Comparison of ENCODE assay signal across 6 cellular contexts in genomic region chr10:72408201-72408600, GRCh38. TPM values are rescaled to one million over a fixed set of nuclear protein-coding genes. Genes with fewer than 3 reads are reported as not detected.
DNase-seq lines count a peak whose midpoint lies in the region; ATAC-seq, FAIRE-seq and TF ChIP-seq lines count a peak whose summit lies in the region.
"Not testable (repeated sequence)": the region's sequence is repeated elsewhere in the genome, so short reads cannot be mapped to it uniquely, and the experiment has no call there.

No MANE protein-coding gene starts in this region.

- not testable (repeated sequence) for H3K9me3 ChIP-seq in OCI-LY3 (ENCODE audit: insufficient read depth, low read length); HepG2 (ENCODE audit: low read length)

- intact Hi-C loops in activated B cell treated with CpG ODN at 0.5 μM for 24 hours (cut with micrococcal nuclease); HepG2 (cut with micrococcal nuclease; ENCODE audit: unreplicated experiment): not testable (repeated sequence)

- peak overlapping the region; percentile 99 for H3K4me2 ChIP-seq in OCI-LY3 (ENCODE audit: low read length)
- H3K4me2 ChIP-seq in HepG2 (ENCODE audit: low read depth, low read length): not testable (repeated sequence)

- peak overlapping the region; percentile 81 for H3K9ac ChIP-seq in OCI-LY3 (ENCODE audit: low read length)
- H3K9ac ChIP-seq in HepG2 (ENCODE audit: insufficient read depth, low read depth, low read length): not testable (repeated sequence)

- peak overlapping the region; percentile 62 for H3K4me3 ChIP-seq in OCI-LY3 (ENCODE audit: low read length)
- not testable (repeated sequence) for H3K4me3 ChIP-seq in HepG2 (replicated peaks in 1 of 3; ENCODE audit: insufficient read depth in 1 of 3, low read depth in 2 of 3, low read length in 3 of 3)

- BruUV-seq in HepG2 (replicated peaks; lab: Mats Ljungman, UMichigan): not testable (repeated sequence)

- in situ Hi-C loops in HepG2 (cut with HindIII; ENCODE audit: extremely low pct_ligation_motif_present, low pct_unique_long_range_greater_than_20kb): not testable (repeated sequence)

- H3K27ac ChIP-seq in OCI-LY3 (ENCODE audit: low read length): peak overlapping the region; percentile 99
- not testable (repeated sequence) for H3K27ac ChIP-seq in HepG2 (ENCODE audit: extremely low read length, insufficient read depth, low read length)

- peaks cover 40% of the 10 kb centered on the region for H3K4me1 ChIP-seq in OCI-LY3 (ENCODE audit: low read length)
- not testable (repeated sequence) for H3K4me1 ChIP-seq in HepG2 (ENCODE audit: insufficient read depth, low read length)

- H3K27me3 ChIP-seq in OCI-LY3 (ENCODE audit: low read depth, low read length); HepG2 (ENCODE audit: control insufficient read depth in 1 of 2, insufficient read depth in 2 of 2, low read length in 2 of 2): not testable (repeated sequence)

- POLR2A ChIA-PET in activated B cell treated with CpG ODN at 0.5 μM for 24 hours (lab: Charles Lee); HepG2 (lab: Yijun Ruan, JAX): not testable (repeated sequence)

- H3K4me3 Mint-ChIP-seq in activated B cell treated with CpG ODN at 0.5 μM for 24 hours; memory B cell; stimulated activated memory B cell treated with anti-CD40 and anti-IgM and Interleukin-4, amounts not matched to agents 10 μg/mL and 1 μg/mL and 100 μg/mL, for 72 hours: not testable (repeated sequence)

- not testable (repeated sequence) for TF ChIP-seq RAD21 in HepG2 (CRISPR knock-in tag; IDR thresholded peaks at IDR 0.05)

- not testable (repeated sequence) for H3K79me2 ChIP-seq in OCI-LY3 (ENCODE audit: low read length); HepG2 (ENCODE audit: insufficient read depth, low read length)

- not testable (repeated sequence) for H2AFZ ChIP-seq in OCI-LY3 (ENCODE audit: low read depth, low read length); HepG2 (ENCODE audit: low read length)

- WGBS in HepG2 (ENCODE audit: low lambda C conversion rate): 87% methylated on average over 6 of the region's 6 CpGs

- CTCF ChIA-PET in activated B cell treated with CpG ODN at 0.5 μM for 24 hours (lab: Charles Lee); HepG2 (lab: Yijun Ruan, JAX; ENCODE audit: low intra/inter-chr PET ratio, low total read pairs): not testable (repeated sequence)

- not testable (repeated sequence) for H3K27me3 Mint-ChIP-seq in activated B cell treated with CpG ODN at 0.5 μM for 24 hours; memory B cell; stimulated activated memory B cell treated with anti-CD40 and anti-IgM and Interleukin-4, amounts not matched to agents 10 μg/mL and 1 μg/mL and 100 μg/mL, for 72 hours

- not testable (repeated sequence) for DNase-seq in GM12892 (ENCODE audit: insufficient read length); activated B cell treated with CpG ODN at 0.5 μM for 24 hours; HepG2 (ENCODE audit: low spot score); memory B cell (ENCODE audit: low spot score in 2 of 2)

- H3K36me3 ChIP-seq in OCI-LY3 (replicated peaks; ENCODE audit: low read depth, low read length): not testable (repeated sequence)
- H3K36me3 ChIP-seq in HepG2 (replicated peaks in 1 of 2; ENCODE audit: control insufficient read depth in 1 of 2, insufficient read depth in 2 of 2, low read length in 2 of 2): peaks cover 1 to 27% of the 10 kb centered on the region in 2 experiments; a peak in 4 of 5 replicates

- TF ChIP-seq POLR2A in GM12892 (IDR thresholded peaks at IDR 0.05; ENCODE audit: low read depth, low read length); HepG2 (IDR thresholded peaks at IDR 0.05; ENCODE audit: insufficient read depth in 1 of 2, low read depth in 2 of 2, low read length in 2 of 2): not testable (repeated sequence)

- FAIRE-seq in GM12892 (lab: Jason Lieb, UNC): peak; percentile 5
- not testable (repeated sequence) for FAIRE-seq in HepG2 (lab: Jason Lieb, UNC)

- H3K9me3 Mint-ChIP-seq in activated B cell treated with CpG ODN at 0.5 μM for 24 hours; memory B cell; stimulated activated memory B cell treated with anti-CD40 and anti-IgM and Interleukin-4, amounts not matched to agents 10 μg/mL and 1 μg/mL and 100 μg/mL, for 72 hours: not testable (repeated sequence)

- TF ChIP-seq CTCF in OCI-LY3 (IDR thresholded peaks at IDR 0.05; ENCODE audit: low read depth, low read length); activated B cell treated with CpG ODN at 0.5 μM for 24 hours (IDR thresholded peaks at IDR 0.05); HepG2 (CRISPR knock-in tag; IDR thresholded peaks at IDR 0.05): not testable (repeated sequence)

- not testable (repeated sequence) for ATAC-seq in activated B cell treated with CpG ODN at 0.5 μM for 24 hours (ENCODE audit: low read depth); HepG2; memory B cell (ENCODE audit: low read depth); stimulated activated memory B cell treated with anti-CD40 and anti-IgM and Interleukin-4, amounts not matched to agents 10 μg/mL and 1 μg/mL and 100 μg/mL, for 72 hours

- not testable (repeated sequence) for TF ChIP-seq EP300 in HepG2 (IDR thresholded peaks at IDR 0.05; ENCODE audit: low read depth in 2 of 2, low read length in 2 of 2); HepG2 (CRISPR knock-in tag; IDR thresholded peaks at IDR 0.05; ENCODE audit: borderline replicate concordance)

- not testable (repeated sequence) for H4K20me1 ChIP-seq in OCI-LY3 (ENCODE audit: insufficient read depth, low read length); HepG2 (ENCODE audit: insufficient read depth, low read length)

- H3K36me3 Mint-ChIP-seq in activated B cell treated with CpG ODN at 0.5 μM for 24 hours (ENCODE audit: low read depth): peaks cover 19% of the 10 kb centered on the region
- H3K36me3 Mint-ChIP-seq in memory B cell: peaks cover 22% of the 10 kb centered on the region
- peaks cover 37% of the 10 kb centered on the region for H3K36me3 Mint-ChIP-seq in stimulated activated memory B cell treated with anti-CD40 and anti-IgM and Interleukin-4, amounts not matched to agents 10 μg/mL and 1 μg/mL and 100 μg/mL, for 72 hours

- H3K27ac Mint-ChIP-seq in activated B cell treated with CpG ODN at 0.5 μM for 24 hours (peak overlapping the region; percentile 43), memory B cell (peak overlapping the region; percentile 54)
- H3K27ac Mint-ChIP-seq in stimulated activated memory B cell treated with anti-CD40 and anti-IgM and Interleukin-4, amounts not matched to agents 10 μg/mL and 1 μg/mL and 100 μg/mL, for 72 hours: peak overlapping the region; percentile 37

- H3K4me1 Mint-ChIP-seq in activated B cell treated with CpG ODN at 0.5 μM for 24 hours: peaks cover 14% of the 10 kb centered on the region
- H3K4me1 Mint-ChIP-seq in memory B cell: peaks cover 10% of the 10 kb centered on the region
- peaks cover 20% of the 10 kb centered on the region for H3K4me1 Mint-ChIP-seq in stimulated activated memory B cell treated with anti-CD40 and anti-IgM and Interleukin-4, amounts not matched to agents 10 μg/mL and 1 μg/mL and 100 μg/mL, for 72 hours

TF ChIP-seq in HepG2, 621 proteins besides CTCF, POLR2A, EP300 and RAD21:
- TF ChIP-seq FOSL2 (CRISPR knock-in tag; IDR thresholded peaks at IDR 0.05): peak; percentile 52; the same call in 1 of the 2 replicates
- TF ChIP-seq RARA (CRISPR knock-in tag; IDR thresholded peaks at IDR 0.05): 0 out of 2 replicates have a peak, but pooled peaks have one; percentile 23
TF ChIP-seq in HepG2: peak in this region for 2; not testable (repeated sequence) for 619.

RNA-seq across cellular contexts. Expression of gene DNAJB12, which starts 53.5 kb away (rescaled TPM):
- polyA plus RNA-seq in GM12892 (2012; ENCODE audit: missing spikeins): 9.9 TPM
- total RNA-seq in activated B cell treated with CpG ODN at 0.5 μM for 24 hours: 39.0 and 39.9 TPM in 2 replicates
- total RNA-seq in HepG2 (2016; rRNA removed; fragmentation: Illumina TruSeq; extraction: Trizol): 11.4 and 18.2 TPM in 2 replicates
- total RNA-seq in HepG2 (2016; cell fraction: cytosol; rRNA removed; fragmentation: Illumina TruSeq; extraction: Trizol; ENCODE audit: low read depth): 3.9 and 5.0 TPM in 2 replicates
- 9.2 and 19.9 TPM in 2 replicates for total RNA-seq in HepG2 (2016; cell fraction: insoluble cytoplasmic fraction; rRNA removed; fragmentation: Illumina TruSeq; extraction: Trizol)
- 6.8 and 7.7 TPM in 2 replicates for total RNA-seq in HepG2 (2016; cell fraction: membrane; rRNA removed; fragmentation: Illumina TruSeq; extraction: Trizol)
- 18.8 and 22.8 TPM in 2 replicates for total RNA-seq in HepG2 (2016; cell fraction: nucleus; rRNA removed; fragmentation: Illumina TruSeq; extraction: Trizol)
- polyA plus RNA-seq in HepG2 (2011; rRNA removed): 10.8 and 13.6 TPM in 2 replicates
- polyA plus RNA-seq in HepG2 (2011; cell fraction: cytosol; rRNA removed): 8.7 and 9.8 TPM in 2 replicates
- 21.4 and 23.3 TPM in 2 replicates for polyA plus RNA-seq in HepG2 (2011; cell fraction: nucleus; rRNA removed)
- polyA plus RNA-seq in HepG2 (2012): 11.6 and 13.7 TPM in 2 replicates
- 3.5 TPM in 2 replicates for polyA plus RNA-seq in HepG2 (2016; cell fraction: cytosol; fragmentation: Illumina TruSeq; extraction: Trizol; ENCODE audit: low read depth)
- 9.6 and 12.1 TPM in 2 replicates for polyA plus RNA-seq in HepG2 (2016; cell fraction: insoluble cytoplasmic fraction; fragmentation: Illumina TruSeq; extraction: Trizol; ENCODE audit: low read depth)
- polyA plus RNA-seq in HepG2 (2016; cell fraction: membrane; fragmentation: Illumina TruSeq; extraction: Trizol; ENCODE audit: low read depth): 5.2 and 5.7 TPM in 2 replicates
- polyA plus RNA-seq in HepG2 (2016; cell fraction: nucleus; fragmentation: Illumina TruSeq; extraction: Trizol; ENCODE audit: insufficient read depth, low read depth): 30.8 and 32.2 TPM in 2 replicates
- 15.9 and 24.1 TPM in 2 replicates for polyA minus RNA-seq in HepG2 (2011; rRNA and poly(A)+ RNA removed; ENCODE audit: low replicate concordance)
- 8.8 and 8.9 TPM in 2 replicates for polyA minus RNA-seq in HepG2 (2011; cell fraction: cytosol; rRNA and poly(A)+ RNA removed)
- 18.4 and 18.9 TPM in 2 replicates for polyA minus RNA-seq in HepG2 (2011; cell fraction: nucleus; rRNA and poly(A)+ RNA removed)
